11 cellular contexts compared by ENCODE assay signal in genomic region chr11:58086528-58086927, GRCh38. TPM values are rescaled to one million over a fixed set of nuclear protein-coding genes. Genes with fewer than 3 reads are reported as not detected.
"Had no signal": no experiment of that assay in that cellular context is flagged by ENCODE, and none has a peak within 500 bp of the region (broad histone marks: within the 10 kb centered on the region; RNA-seq: fewer than 3 reads in every experiment).

No MANE protein-coding gene starts in this region.

- H3K9ac ChIP-seq: GM23248 had no signal

- DNase-seq: GM23248, GOT3, H7, H9, HCEC 1CT, HFFc6 had no signal

- ATAC-seq: GM23338, HCT116 had no signal

- H3K27ac ChIP-seq: GM23248 had no signal

- H3K4me3 ChIP-seq: GM23248, GM23338, HAP-1 had no signal

- H3K36me3 ChIP-seq: HAP-1 had no signal

- H3K4me1 ChIP-seq: HAP-1 had no signal

- FAIRE-seq: H54 had no signal

- H3K9me3 ChIP-seq: HAP-1 had no signal

- H2AFZ ChIP-seq: GM23248, GM23338 had no signal

- H3K4me2 ChIP-seq: GM23338 had no signal

RNA-seq across cellular contexts. Expression of gene OR9I1, which starts 38.8 kb away (rescaled TPM):
- total RNA-seq: GM23248, GM23338, H4, H7, H9, HFFc6 had no signal
- polyA plus RNA-seq: GM23248, GM23338 had no signal

RNA-seq across cellular contexts. Expression of gene OR6Q1, which starts 55.8 kb away (rescaled TPM):
- total RNA-seq: GM23248, GM23338, H4, H7, H9, HFFc6 had no signal
- polyA plus RNA-seq: GM23248, GM23338 had no signal
